ENCODE assay signal across 1 cellular context in genomic region chr12:31737763-31738162, GRCh38.
TF ChIP-seq lines count a peak whose summit lies in the region.

No MANE protein-coding gene starts in this region.

TF ChIP-seq in H1, 55 proteins besides CTCF, POLR2A, EP300 and RAD21:
- TF ChIP-seq CTBP2 (IDR thresholded peaks at IDR 0.05; ENCODE audit: borderline replicate concordance, insufficient read depth, insufficient read length, low read length): no peak
- no peak for TF ChIP-seq FOSL1 (IDR thresholded peaks at IDR 0.05; ENCODE audit: insufficient read depth, low read depth, low read length)
- no peak for TF ChIP-seq ATF3 (IDR thresholded peaks at IDR 0.05; ENCODE audit: insufficient read depth, low read depth, low read length)
- TF ChIP-seq RBBP5 (IDR thresholded peaks at IDR 0.05; ENCODE audit: borderline replicate concordance, low read depth, low read length): no peak
- no peak for TF ChIP-seq SP4 (IDR thresholded peaks at IDR 0.05; ENCODE audit: low read length)
- no peak for TF ChIP-seq TCF12 (IDR thresholded peaks at IDR 0.05; ENCODE audit: low read depth, low read length)
- no peak for TF ChIP-seq E2F6 (IDR thresholded peaks at IDR 0.05)
- no peak for TF ChIP-seq EGR1 (IDR thresholded peaks at IDR 0.05; ENCODE audit: borderline replicate concordance, low read depth, low read length)
- no peak for TF ChIP-seq CHD7 (IDR thresholded peaks at IDR 0.05; ENCODE audit: insufficient replicate concordance, low read length)
- no peak for TF ChIP-seq KDM5A (IDR thresholded peaks at IDR 0.05; ENCODE audit: low read length)
- TF ChIP-seq KDM1A (IDR thresholded peaks at IDR 0.05; ENCODE audit: borderline replicate concordance, low read length): no peak
- no peak for TF ChIP-seq RFX5 (IDR thresholded peaks at IDR 0.05; ENCODE audit: borderline replicate concordance, low read depth, low read length)
- no peak for TF ChIP-seq SAP30 (IDR thresholded peaks at IDR 0.05; ENCODE audit: insufficient read depth, insufficient replicate concordance, low read length)
- no peak for TF ChIP-seq RNF2 (IDR thresholded peaks at IDR 0.05; ENCODE audit: borderline replicate concordance, low read depth, low read length, missing control alignments, poor library complexity, severe bottlenecking)
- no peak for TF ChIP-seq BCL11A (IDR thresholded peaks at IDR 0.05; ENCODE audit: low read depth in 2 of 2, low read length in 2 of 2)
- no peak for TF ChIP-seq PHF8 (conservative IDR thresholded peaks at IDR 0.05; ENCODE audit: low read depth, low read length)
- TF ChIP-seq SRF (IDR thresholded peaks at IDR 0.05; ENCODE audit: low read depth, low read length): no peak
- no peak for TF ChIP-seq ATF2 (IDR thresholded peaks at IDR 0.05; ENCODE audit: low read length)
- TF ChIP-seq JUN (IDR thresholded peaks at IDR 0.05; ENCODE audit: low read depth, low read length): no peak
